Comparison of ENCODE assay signal across 1 cellular context in the genomic region with DNA sequence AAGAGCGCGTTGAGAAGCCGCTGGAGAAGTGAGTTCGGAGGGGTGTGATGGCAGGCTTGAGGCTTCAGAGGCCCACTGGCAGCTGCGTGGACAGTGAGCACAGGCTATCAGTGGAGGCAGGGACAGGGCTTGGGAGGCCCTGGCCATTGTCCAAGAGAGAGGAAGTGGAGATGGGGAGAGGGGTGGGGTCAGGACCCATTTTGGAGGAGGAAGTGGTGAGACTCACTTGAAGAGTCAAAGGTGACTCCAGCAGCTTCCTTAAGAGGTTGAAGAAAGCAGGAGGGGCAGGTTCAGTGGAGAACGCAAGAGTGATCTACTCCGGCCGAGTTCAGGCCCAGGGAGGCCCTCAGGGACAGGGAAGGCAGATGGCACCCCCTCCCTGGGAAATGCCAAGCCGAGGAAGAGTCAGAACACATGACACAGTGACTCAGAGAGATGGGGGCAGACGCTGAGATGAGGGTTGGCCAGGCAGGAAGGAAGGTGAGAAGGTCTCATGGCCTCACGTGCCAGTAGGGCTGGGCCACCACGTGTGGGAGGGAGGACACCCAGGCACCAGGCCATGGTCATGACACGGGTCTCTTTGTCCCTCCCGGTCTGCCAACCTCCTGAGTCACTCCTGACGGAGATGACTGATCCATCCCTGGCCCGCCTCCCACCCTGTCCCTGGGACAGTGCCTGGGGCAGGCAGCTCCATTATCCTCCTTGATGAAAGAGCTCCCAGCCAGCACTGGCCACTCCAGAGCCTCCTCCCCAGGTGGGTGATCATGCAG.
A peak's percentile ranks its signal among the peaks of the same experiment; 100 is the strongest.
TF ChIP-seq lines count a peak whose summit lies in the region.

No MANE protein-coding gene starts in this region.

TF ChIP-seq in IMR-90, 13 proteins besides CTCF, POLR2A, EP300 and RAD21:
- TF ChIP-seq, protein P1, sequence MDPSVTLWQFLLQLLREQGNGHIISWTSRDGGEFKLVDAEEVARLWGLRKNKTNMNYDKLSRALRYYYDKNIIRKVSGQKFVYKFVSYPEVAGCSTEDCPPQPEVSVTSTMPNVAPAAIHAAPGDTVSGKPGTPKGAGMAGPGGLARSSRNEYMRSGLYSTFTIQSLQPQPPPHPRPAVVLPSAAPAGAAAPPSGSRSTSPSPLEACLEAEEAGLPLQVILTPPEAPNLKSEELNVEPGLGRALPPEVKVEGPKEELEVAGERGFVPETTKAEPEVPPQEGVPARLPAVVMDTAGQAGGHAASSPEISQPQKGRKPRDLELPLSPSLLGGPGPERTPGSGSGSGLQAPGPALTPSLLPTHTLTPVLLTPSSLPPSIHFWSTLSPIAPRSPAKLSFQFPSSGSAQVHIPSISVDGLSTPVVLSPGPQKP (IDR thresholded peaks at IDR 0.05; ENCODE audit: borderline replicate concordance, low read depth, low read length) = no peak
- TF ChIP-seq SMC3 (IDR thresholded peaks at IDR 0.05; ENCODE audit: low read depth, low read length) (no peak), CEBPB (IDR thresholded peaks at IDR 0.05; ENCODE audit: low read depth, low read length) (no peak), BHLHE40 (IDR thresholded peaks at IDR 0.05; ENCODE audit: low read depth, low read length) (peak; percentile 98), CHD1 (IDR thresholded peaks at IDR 0.05; ENCODE audit: low read depth, low read length) (no peak), MAZ (IDR thresholded peaks at IDR 0.05; ENCODE audit: borderline replicate concordance, low read depth, low read length) (peak; percentile 59; the same call in 1 of the 2 replicates), MAFK (IDR thresholded peaks at IDR 0.05; ENCODE audit: low read depth, low read length) (no peak), RCOR1 (IDR thresholded peaks at IDR 0.05; ENCODE audit: insufficient replicate concordance, low read length) (no peak), RFX5 (IDR thresholded peaks at IDR 0.05; ENCODE audit: low read depth, low read length) (no peak), MXI1 (IDR thresholded peaks at IDR 0.05; ENCODE audit: borderline replicate concordance, low read depth, low read length) (no peak), NFE2L2 (IDR thresholded peaks at IDR 0.05; ENCODE audit: low read depth, low read length) (no peak)
- TF ChIP-seq, protein P2, sequence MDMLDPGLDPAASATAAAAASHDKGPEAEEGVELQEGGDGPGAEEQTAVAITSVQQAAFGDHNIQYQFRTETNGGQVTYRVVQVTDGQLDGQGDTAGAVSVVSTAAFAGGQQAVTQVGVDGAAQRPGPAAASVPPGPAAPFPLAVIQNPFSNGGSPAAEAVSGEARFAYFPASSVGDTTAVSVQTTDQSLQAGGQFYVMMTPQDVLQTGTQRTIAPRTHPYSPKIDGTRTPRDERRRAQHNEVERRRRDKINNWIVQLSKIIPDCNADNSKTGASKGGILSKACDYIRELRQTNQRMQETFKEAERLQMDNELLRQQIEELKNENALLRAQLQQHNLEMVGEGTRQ (IDR thresholded peaks at IDR 0.05; ENCODE audit: low read depth, low read length) = peak; percentile 81
